In the genomic region with DNA sequence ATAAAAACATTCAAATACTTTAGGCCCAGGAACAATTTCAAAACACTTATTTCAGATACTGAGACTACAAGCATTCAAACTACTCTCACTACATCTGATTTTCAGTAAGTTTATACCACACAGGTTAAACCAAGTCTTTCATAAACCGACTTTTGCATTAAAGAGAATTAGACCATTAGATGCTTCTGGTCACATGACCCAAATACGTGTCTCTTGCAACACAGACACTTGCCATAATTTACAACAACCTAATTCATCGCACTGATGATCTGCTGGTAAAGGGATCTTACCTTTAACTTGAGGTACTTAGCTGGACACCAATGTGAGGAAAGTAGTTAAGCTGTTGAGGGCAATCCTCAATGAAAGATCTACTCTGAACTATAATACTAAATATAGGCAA, we compare ENCODE assay signal across 9 cellular contexts. TPM values are rescaled to one million over a fixed set of nuclear protein-coding genes. Genes with fewer than 3 reads are reported as not detected.
DNase-seq lines count a peak whose midpoint lies in the region; ATAC-seq, FAIRE-seq and TF ChIP-seq lines count a peak whose summit lies in the region.
"Had no signal": no experiment of that assay in that cellular context is flagged by ENCODE, and none has a peak within 500 bp of the region (broad histone marks: within the 10 kb centered on the region; RNA-seq: fewer than 3 reads in every experiment).

No MANE protein-coding gene starts in this region.

- no peak overlapping the region for H2AFZ ChIP-seq in PC-9

- no peaks in the 10 kb centered on the region for H3K9me2 ChIP-seq in PC-9 (ENCODE audit: insufficient read depth)

- no peak for FAIRE-seq in RCC 7860 (lab: Jason Lieb, UNC)

- peaks cover 73% of the 10 kb centered on the region for H4K20me1 ChIP-seq in PC-9 (ENCODE audit: insufficient read depth)

- TF ChIP-seq CTCF in GM12875 (IDR thresholded peaks at IDR 0.05; ENCODE audit: borderline replicate concordance, insufficient read depth, low read depth, low read length) (no peak), PC-9 (conservative IDR thresholded peaks at IDR 0.05) (no peak), esophagus muscularis mucosa (IDR thresholded peaks at IDR 0.05) (no peak), psoas muscle (IDR thresholded peaks at IDR 0.05) (no peak)

- H3K4me1 ChIP-seq in PC-9 (replicated peaks; ENCODE audit: insufficient read depth) = peaks cover 36% of the 10 kb centered on the region
- H3K4me1 ChIP-seq in esophagus muscularis mucosa = peaks cover 77 to 80% (median 79%) of the 10 kb centered on the region in 4 donors
- peaks cover 68% of the 10 kb centered on the region for H3K4me1 ChIP-seq in psoas muscle

- H3K4me3 ChIP-seq in GM12875 (ENCODE audit: low read depth, low read length) (peak overlapping the region; percentile 89), PC-9 (peak overlapping the region; percentile 95), esophagus muscularis mucosa (peak overlapping the region; percentile 75 to 100 (median 98)), psoas muscle (peak overlapping the region; percentile 79)

- intact Hi-C loops in PC-9 (cut with micrococcal nuclease; ENCODE audit: unreplicated experiment) = loop anchor here (5.0 to 10.0 kb wide), 3 partner anchors 63 to 177 kb away; a partner anchor contains a TSS
- intact Hi-C loops in esophagus muscularis mucosa (cut with DNase I) = loop anchor here (5.0 kb wide), 1 partner anchor 68 kb away; a partner anchor contains a TSS
- intact Hi-C loops in psoas muscle (cut with DNase I) = loop anchor here in 1 of 2 donors (5.0 kb wide), 1 partner anchor 77 kb away; a partner anchor contains a TSS

- H3K27me3 ChIP-seq in PC-9 (ENCODE audit: insufficient read depth, low read depth) (no peaks in the 10 kb centered on the region), esophagus muscularis mucosa (no peaks in the 10 kb centered on the region), psoas muscle (ENCODE audit: insufficient read depth in 3 of 3, low read length in 2 of 3) (no peaks in the 10 kb centered on the region)

- ATAC-seq in psoas muscle (no peak), HG03095 (IDR thresholded peaks at IDR 0.05; ENCODE audit: unreplicated experiment) (no peak)

- 2% methylated on average over 3 of the region's 3 CpGs for WGBS in esophagus muscularis mucosa
- 1 to 2% (median 2%) methylated on average over 3 of the region's 3 CpGs for WGBS in psoas muscle, 3 donors

- POLR2A ChIA-PET in PC-9 (lab: Charles Lee; ENCODE audit: unreplicated experiment) = no interaction called here

- peaks cover 89% of the 10 kb centered on the region for H3K79me2 ChIP-seq in PC-9 (ENCODE audit: low read depth)

- no peak for TF ChIP-seq EP300 in esophagus muscularis mucosa (IDR thresholded peaks at IDR 0.05)

- H3K27ac ChIP-seq in PC-9 (0 out of 2 replicates have a peak overlapping the region, but pooled peaks have one; percentile 2), esophagus muscularis mucosa (replicated peaks in 1 of 4) (peak overlapping the region; percentile 97 to 100 (median 100)), psoas muscle (no peak overlapping the region)

- BruUV-seq in PC-9 (replicated peaks; lab: Mats Ljungman, UMichigan) = no TSS peak

- H3K4me2 ChIP-seq in PC-9 = peak overlapping the region; percentile 82

- H3K9me3 ChIP-seq in PC-9 (ENCODE audit: insufficient read depth, low read depth) = no peaks in the 10 kb centered on the region
- H3K9me3 ChIP-seq in esophagus muscularis mucosa = no peaks in the 10 kb centered on the region
- no peaks in the 10 kb centered on the region for H3K9me3 ChIP-seq in psoas muscle

- no peak for DNase-seq in PC-9
- no peak for DNase-seq in esophagus muscularis mucosa (ENCODE audit: extremely low spot score)
- no peak for DNase-seq in psoas muscle
- DNase-seq in stimulated activated naive CD4-positive, alpha-beta T cell treated with Interleukin-2 at 50 U/mL for 16 hours (lab: John Stamatoyannopoulos, UW) = no peak
- no peak for DNase-seq in DMS114 treated with DMSO at 0.1 percent for 48 hours (lab: John Stamatoyannopoulos, UW; ENCODE audit: unreplicated experiment)
- no peak for DNase-seq in RCC 7860 (ENCODE audit: low spot score)
- DNase-seq: SHP77 had no signal

- H3K36me3 ChIP-seq in PC-9 (ENCODE audit: low read depth) = peaks cover 73% of the 10 kb centered on the region
- peaks cover 49 to 73% (median 60%) of the 10 kb centered on the region in 4 donors for H3K36me3 ChIP-seq in esophagus muscularis mucosa
- H3K36me3 ChIP-seq in psoas muscle (ENCODE audit: insufficient read depth in 1 of 2, low read depth in 1 of 2) = peaks cover 19 to 73% of the 10 kb centered on the region in 2 donors

- H3F3A ChIP-seq in PC-9 (ENCODE audit: insufficient read depth, low read depth) = peaks cover 85% of the 10 kb centered on the region

- CTCF ChIA-PET in PC-9 (lab: Charles Lee) = interaction anchor here (0.6 kb wide), 1 partner anchor 70 kb away, joined by 6 read pairs; a partner anchor contains a TSS

- no peak for TF ChIP-seq POLR2A in esophagus muscularis mucosa (IDR thresholded peaks at IDR 0.05; ENCODE audit: low read depth)

RNA-seq across cellular contexts. Expression of a gene that starts 3.2 kb away (rescaled TPM):
- total RNA-seq in PC-9 (2021) = 626 and 723 TPM in 2 replicates
- total RNA-seq in esophagus muscularis mucosa = 100 to 1,000 TPM; 234 to 369 (median 244) TPM
- total RNA-seq in psoas muscle = 100 to 1,000 TPM; 141 to 195 (median 179) TPM
- 100 to 1,000 TPM; 105 to 226 (median 142) TPM for polyA plus RNA-seq in psoas muscle
